18 cellular contexts compared by ENCODE assay signal in genomic region chr14:74936151-74936550, GRCh38. TPM values are rescaled to one million over a fixed set of nuclear protein-coding genes. Genes with fewer than 3 reads are reported as not detected.
DNase-seq lines count a peak whose midpoint lies in the region; ATAC-seq and TF ChIP-seq lines count a peak whose summit lies in the region.
"Had no signal": no experiment of that assay in that cellular context is flagged by ENCODE, and none has a peak within 500 bp of the region (broad histone marks: within the 10 kb centered on the region; RNA-seq: fewer than 3 reads in every experiment).

No MANE protein-coding gene starts in this region.

- no peaks in the 10 kb centered on the region for H3K36me3 Mint-ChIP-seq in stimulated activated memory B cell treated with anti-CD40 and anti-IgM and Interleukin-4, amounts not matched to agents 10 μg/mL and 1 μg/mL and 100 μg/mL, for 72 hours
- H3K36me3 Mint-ChIP-seq: CD4-positive, CD25-positive, alpha-beta regulatory T cell; CD8-positive, alpha-beta T cell had no signal

- DNase-seq in Karpas-422: no peak
- DNase-seq in left lung: peak; percentile 14 to 36
- DNase-seq in SJCRH30: no peak
- no peak for DNase-seq in NCI-H1694 treated with DMSO at 0.1 percent for 48 hours (lab: John Stamatoyannopoulos, UW)
- no peak for DNase-seq in hepatic stellate cell (ENCODE audit: low spot score)
- DNase-seq: C1 segment of cervical spinal cord; Caco-2; CD4-positive, CD25-positive, alpha-beta regulatory T cell; CD8-positive, alpha-beta T cell; DMS153; DND-41; GOT3; H7; HCEC 1CT had no signal

- H3K9ac ChIP-seq in BLaER1 (no peak overlapping the region), Karpas-422 (ENCODE audit: low read length) (peak overlapping the region; percentile 58)

- peak overlapping the region; percentile 36 for H3K27ac Mint-ChIP-seq in stimulated activated memory B cell treated with anti-CD40 and anti-IgM and Interleukin-4, amounts not matched to agents 10 μg/mL and 1 μg/mL and 100 μg/mL, for 72 hours
- H3K27ac Mint-ChIP-seq: B cell; CD4-positive, CD25-positive, alpha-beta regulatory T cell; CD8-positive, alpha-beta T cell had no signal

- H3K4me3 Mint-ChIP-seq in stimulated activated memory B cell treated with anti-CD40 and anti-IgM and Interleukin-4, amounts not matched to agents 10 μg/mL and 1 μg/mL and 100 μg/mL, for 72 hours: no peak overlapping the region
- H3K4me3 Mint-ChIP-seq: B cell; CD4-positive, CD25-positive, alpha-beta regulatory T cell; CD8-positive, alpha-beta T cell had no signal

- H3K4me3 ChIP-seq in BLaER1: no peak overlapping the region
- H3K4me3 ChIP-seq in Karpas-422 (ENCODE audit: low read length): peak overlapping the region; percentile 12; the same call in 1 of the 2 replicates
- no peak overlapping the region for H3K4me3 ChIP-seq in left lung
- no peak overlapping the region for H3K4me3 ChIP-seq in SJCRH30

- no peaks in the 10 kb centered on the region for H3K9me3 ChIP-seq in BLaER1
- no peaks in the 10 kb centered on the region for H3K9me3 ChIP-seq in Karpas-422 (ENCODE audit: low read length)
- no peaks in the 10 kb centered on the region for H3K9me3 ChIP-seq in left lung
- no peaks in the 10 kb centered on the region for H3K9me3 ChIP-seq in SJCRH30 (replicated peaks)
- H3K9me3 ChIP-seq: Caco-2 had no signal

- H2AFZ ChIP-seq in Karpas-422 (ENCODE audit: low read length): peak overlapping the region; percentile 70

- H3K9me3 Mint-ChIP-seq in stimulated activated memory B cell treated with anti-CD40 and anti-IgM and Interleukin-4, amounts not matched to agents 10 μg/mL and 1 μg/mL and 100 μg/mL, for 72 hours: no peaks in the 10 kb centered on the region
- H3K9me3 Mint-ChIP-seq: CD8-positive, alpha-beta T cell had no signal

- no peak for ATAC-seq in left lung
- ATAC-seq in stimulated activated memory B cell treated with anti-CD40 and anti-IgM and Interleukin-4, amounts not matched to agents 10 μg/mL and 1 μg/mL and 100 μg/mL, for 72 hours: no peak
- ATAC-seq: CD8-positive, alpha-beta T cell had no signal

- H3K4me1 Mint-ChIP-seq in stimulated activated memory B cell treated with anti-CD40 and anti-IgM and Interleukin-4, amounts not matched to agents 10 μg/mL and 1 μg/mL and 100 μg/mL, for 72 hours: peaks cover 66% of the 10 kb centered on the region

- H3K4me2 ChIP-seq in BLaER1 (peak overlapping the region; percentile 86), Karpas-422 (ENCODE audit: low read depth, low read length, poor library complexity, severe bottlenecking) (peak overlapping the region; percentile 53)

- H3K27me3 ChIP-seq in BLaER1 (no peaks in the 10 kb centered on the region), Karpas-422 (ENCODE audit: low read length) (no peaks in the 10 kb centered on the region), left lung (no peaks in the 10 kb centered on the region), SJCRH30 (no peaks in the 10 kb centered on the region)

- peaks cover 8% of the 10 kb centered on the region for H3K27me3 Mint-ChIP-seq in stimulated activated memory B cell treated with anti-CD40 and anti-IgM and Interleukin-4, amounts not matched to agents 10 μg/mL and 1 μg/mL and 100 μg/mL, for 72 hours

- no peak for TF ChIP-seq CTCF in left lung (IDR thresholded peaks at IDR 0.05)

- H3K36me3 ChIP-seq in BLaER1 (no peaks in the 10 kb centered on the region), Karpas-422 (ENCODE audit: insufficient read depth, low read length) (no peaks in the 10 kb centered on the region), left lung (no peaks in the 10 kb centered on the region), SJCRH30 (0 out of 2 replicates have a peak, but pooled peaks cover under 1% of the 10 kb centered on the region)

- intact Hi-C loops in left lung (cut with DNase I): no loop called here

- H3K9me2 ChIP-seq in Karpas-422 (replicated peaks; ENCODE audit: insufficient read depth, low read length): no peaks in the 10 kb centered on the region

- no peaks in the 10 kb centered on the region for H4K20me1 ChIP-seq in BLaER1
- H4K20me1 ChIP-seq in Karpas-422 (ENCODE audit: insufficient read depth, low read depth, low read length): no peaks in the 10 kb centered on the region

- H3K4me1 ChIP-seq in BLaER1: peaks cover 100% of the 10 kb centered on the region
- peaks cover 89% of the 10 kb centered on the region for H3K4me1 ChIP-seq in Karpas-422 (ENCODE audit: low read length)
- H3K4me1 ChIP-seq in left lung: peaks cover 12 to 56% of the 10 kb centered on the region in 2 donors
- H3K4me1 ChIP-seq in SJCRH30: peaks cover 53% of the 10 kb centered on the region
- H3K4me1 ChIP-seq: Caco-2 had no signal

- peak overlapping the region; percentile 95 for H3K27ac ChIP-seq in BLaER1
- peak overlapping the region; percentile 98 for H3K27ac ChIP-seq in Karpas-422 (ENCODE audit: low read length)
- H3K27ac ChIP-seq in left lung: no peak overlapping the region
- H3K27ac ChIP-seq in SJCRH30: no peak overlapping the region
- H3K27ac ChIP-seq: 22Rv1 had no signal

- no peaks in the 10 kb centered on the region for H3K79me2 ChIP-seq in Karpas-422 (ENCODE audit: low read length)

RNA-seq across cellular contexts. Expression of gene RPS6KL1, which starts 13.1 kb away (rescaled TPM):
- total RNA-seq in Karpas-422 (2014; rRNA removed; shearing (Covaris generic); ENCODE audit: low replicate concordance): 34.3 and 60.2 TPM in 2 replicates
- 1 to 10 TPM; 5.6 to 6.7 TPM for total RNA-seq in left lung
- total RNA-seq in SJCRH30 (2014; rRNA removed; shearing (Covaris generic)): 1.8 TPM in 2 replicates

RNA-seq across cellular contexts. Expression of gene PGF, which starts 19.2 kb away (rescaled TPM):
- 3.5 and 8.3 TPM in 2 replicates for total RNA-seq in Karpas-422 (2014; rRNA removed; shearing (Covaris generic); ENCODE audit: low replicate concordance)
- 1 to 10 TPM; 3.4 to 4.6 TPM for total RNA-seq in left lung
- total RNA-seq in SJCRH30 (2014; rRNA removed; shearing (Covaris generic)): 115 and 120 TPM in 2 replicates
- total RNA-seq: CD4-positive, CD25-positive, alpha-beta regulatory T cell had no signal

RNA-seq across cellular contexts. Expression of gene DLST, which starts 54.4 kb away (rescaled TPM):
- total RNA-seq in Karpas-422 (2014; rRNA removed; shearing (Covaris generic); ENCODE audit: low replicate concordance): 101 and 105 TPM in 2 replicates
- 10 to 100 TPM; 88.3 to 98.6 TPM for total RNA-seq in left lung
- total RNA-seq in SJCRH30 (2014; rRNA removed; shearing (Covaris generic)): 41.6 and 49.8 TPM in 2 replicates

Comparison
In these comparisons a context has a peak if more than half of its experiments do, and no peak if none do; other contexts are left out.
1. H3K27ac ChIP-seq: peak in BLaER1 (single experiment) and Karpas-422 (single experiment); none in left lung (0 of 2) and SJCRH30 (single experiment).
2. DNase-seq: peak in left lung (2 of 2); none in Karpas-422 (single experiment), SJCRH30 (0 of 2), NCI-H1694 treated with DMSO at 0.1 percent for 48 hours (single experiment) and hepatic stellate cell (single experiment).
3. RNA of gene PGF, which starts 19.2 kb away (total RNA-seq): 115 to 120 TPM in SJCRH30; 3.4 to 4.6 TPM in left lung and 3.5 to 8.3 TPM in Karpas-422; every median in the first group is over 10 times any median in the second.